In genomic region chr19:5690125-5690954, GRCh38 we compare ENCODE assay signal across 1 cellular context.
TF ChIP-seq lines count a peak whose summit lies in the region.

RPL36 (plus strand) TSS chr19:5690295; CDS start chr19:5690508, 213 bp downstream.

TF ChIP-seq in WTC11, 78 proteins besides CTCF, POLR2A, EP300 and RAD21 (continued from another document):
- TF ChIP-seq SMAD3 (CRISPR knock-in tag; IDR thresholded peaks at IDR 0.05; ENCODE audit: borderline replicate concordance): no peak
- TF ChIP-seq HMGXB4 (CRISPR knock-in tag; IDR thresholded peaks at IDR 0.05): peak; percentile 98
- peak; percentile 76; the same call in 1 of the 2 replicates for TF ChIP-seq CREM (CRISPR knock-in tag; IDR thresholded peaks at IDR 0.05)
- peak; percentile 74; the same call in 1 of the 2 replicates for TF ChIP-seq TCF7 (CRISPR knock-in tag; IDR thresholded peaks at IDR 0.05; ENCODE audit: low read depth)
- TF ChIP-seq JUN (CRISPR knock-in tag; IDR thresholded peaks at IDR 0.05): no peak
- TF ChIP-seq USF1 (CRISPR knock-in tag; IDR thresholded peaks at IDR 0.05): peak; percentile 67
- peak; percentile 61; the same call in 1 of the 2 replicates for TF ChIP-seq NFE2L1 (CRISPR knock-in tag; IDR thresholded peaks at IDR 0.05)
- no peak for TF ChIP-seq ZNF425 (CRISPR knock-in tag; conservative IDR thresholded peaks at IDR 0.05)
- TF ChIP-seq PRRX2 (CRISPR knock-in tag; IDR thresholded peaks at IDR 0.05): no peak
- peak; percentile 94 for TF ChIP-seq ZBTB43 (CRISPR knock-in tag; IDR thresholded peaks at IDR 0.05)
- peak; percentile 76; the same call in 1 of the 2 replicates for TF ChIP-seq MYBL2 (CRISPR knock-in tag; IDR thresholded peaks at IDR 0.05)
- 0 out of 2 replicates have a peak, but pooled peaks have one; percentile 24 for TF ChIP-seq PRDM15 (CRISPR knock-in tag; IDR thresholded peaks at IDR 0.05)
